13 cellular contexts compared by ENCODE assay signal in the genomic region with DNA sequence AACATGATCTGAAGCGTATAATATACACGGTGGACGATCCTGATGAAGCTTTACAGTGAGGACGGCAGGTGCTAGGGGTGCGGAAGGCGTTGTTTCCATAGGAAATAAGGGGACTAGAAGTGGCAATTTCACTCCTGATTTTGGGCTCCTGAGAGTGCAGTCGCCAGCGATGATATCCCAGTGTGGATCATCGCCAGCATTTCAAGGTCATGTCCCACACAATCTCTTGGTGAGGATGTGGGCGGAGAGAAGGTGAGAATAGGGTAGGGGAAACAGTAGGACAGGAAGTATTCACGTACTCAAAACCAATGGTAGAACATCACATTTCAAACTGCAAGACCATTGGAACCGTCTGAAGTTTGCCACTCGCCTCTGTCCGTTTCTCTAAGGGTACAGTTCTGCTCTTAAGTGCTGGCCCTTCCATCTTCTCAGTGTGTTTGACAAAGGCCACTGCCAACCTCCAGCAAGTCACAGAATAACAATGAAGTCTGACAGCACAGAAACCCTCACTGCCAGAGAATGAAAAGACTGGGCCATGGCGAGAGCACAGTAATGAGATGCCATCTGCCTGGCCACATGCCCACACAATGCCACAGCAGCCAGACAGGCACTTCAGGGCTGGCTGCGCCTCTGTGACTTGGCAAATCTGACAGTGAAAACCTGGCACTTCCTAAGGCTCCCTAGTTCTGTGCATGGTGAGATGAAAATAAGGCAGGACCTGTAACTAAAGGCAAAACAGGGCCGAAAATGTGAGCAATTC. TPM values are rescaled to one million over a fixed set of nuclear protein-coding genes. Genes with fewer than 3 reads are reported as not detected.
A peak's percentile ranks its signal among the peaks of the same experiment; 100 is the strongest.
DNase-seq lines count a peak whose midpoint lies in the region; ATAC-seq, FAIRE-seq and TF ChIP-seq lines count a peak whose summit lies in the region.
"Had no signal": no experiment of that assay in that cellular context is flagged by ENCODE, and none has a peak within 500 bp of the region (broad histone marks: within the 10 kb centered on the region; RNA-seq: fewer than 3 reads in every experiment).

No MANE protein-coding gene starts in this region.

- H3K36me3 ChIP-seq in GM12878 (ENCODE audit: control insufficient read depth in 2 of 2, insufficient read depth in 2 of 2, low read length in 1 of 2): peaks cover 18 to 33% of the 10 kb centered on the region in 2 experiments
- peaks cover 20 to 52% of the 10 kb centered on the region in 2 experiments for H3K36me3 ChIP-seq in HepG2 (replicated peaks in 1 of 2; ENCODE audit: control insufficient read depth in 1 of 2, insufficient read depth in 2 of 2, low read length in 2 of 2)

- no peak overlapping the region for H3K4me3 Mint-ChIP-seq in natural killer cell
- H3K4me3 Mint-ChIP-seq in natural killer cell treated with Interleukin-12 subunit alpha and Interleukin-12 subunit beta and Interleukin-15 and Interleukin-18, amount 100 ng/mL, for 72 hours: no peak overlapping the region
- H3K4me3 Mint-ChIP-seq: T-helper 2 cell treated with Interferon-gamma antibody and Interleukin-4, amounts not matched to agents 5 μg/mL and 100 μg/mL, for 36 hours had no signal

- ATAC-seq in natural killer cell (no peak), GM12878 (no peak), HepG2 (no peak), GM18907 (IDR thresholded peaks at IDR 0.05; ENCODE audit: unreplicated experiment) (no peak), GM21717 (IDR thresholded peaks at IDR 0.05; ENCODE audit: unreplicated experiment) (no peak)
- no peak for ATAC-seq in natural killer cell treated with Interleukin-12 subunit alpha and Interleukin-12 subunit beta and Interleukin-15 and Interleukin-18, amount 100 ng/mL, for 72 hours

- H3K27me3 Mint-ChIP-seq in natural killer cell (ENCODE audit: low read depth in 2 of 2): no peaks in the 10 kb centered on the region
- no peaks in the 10 kb centered on the region for H3K27me3 Mint-ChIP-seq in natural killer cell treated with Interleukin-12 subunit alpha and Interleukin-12 subunit beta and Interleukin-15 and Interleukin-18, amount 100 ng/mL, for 72 hours

- H3K27me3 ChIP-seq in GM12878 (replicated peaks in 1 of 2; ENCODE audit: control insufficient read depth in 2 of 2, insufficient read depth in 2 of 2, low read length in 1 of 2) (no peaks in the 10 kb centered on the region), HepG2 (ENCODE audit: control insufficient read depth in 1 of 2, insufficient read depth in 2 of 2, low read length in 2 of 2) (no peaks in the 10 kb centered on the region)

- no peak for TF ChIP-seq CTCF in natural killer cell (IDR thresholded peaks at IDR 0.05)
- TF ChIP-seq CTCF in GM12878 (IDR thresholded peaks at IDR 0.05 in 2 of 3, conservative IDR thresholded peaks at IDR 0.05 in 1 of 3; ENCODE audit: control insufficient read depth in 2 of 3, extremely low read depth in 1 of 3, insufficient read depth in 1 of 3, low read depth in 3 of 3, low read length in 3 of 3): no peak
- no peak for TF ChIP-seq CTCF in HepG2 (CRISPR knock-in tag; IDR thresholded peaks at IDR 0.05)

- H3K4me2 ChIP-seq in GM12878 (ENCODE audit: control insufficient read depth, insufficient read depth) (no peak overlapping the region), HepG2 (ENCODE audit: low read depth, low read length) (no peak overlapping the region)

- TF ChIP-seq EP300 in GM12878 (IDR thresholded peaks at IDR 0.05; ENCODE audit: borderline replicate concordance in 1 of 2, control insufficient read depth in 1 of 2, low read depth in 2 of 2, low read length in 2 of 2): no peak
- no peak for TF ChIP-seq EP300 in HepG2 (IDR thresholded peaks at IDR 0.05; ENCODE audit: low read depth in 2 of 2, low read length in 2 of 2)
- no peak for TF ChIP-seq EP300 in HepG2 (CRISPR knock-in tag; IDR thresholded peaks at IDR 0.05; ENCODE audit: borderline replicate concordance)

- POLR2A ChIA-PET in GM12878 (lab: Charles Lee): no interaction called here
- POLR2A ChIA-PET in HepG2 (lab: Yijun Ruan, JAX): no interaction called here

- TF ChIP-seq POLR2A in GM12878 (IDR thresholded peaks at IDR 0.05; ENCODE audit: low read depth, low read length) (0 out of 2 replicates have a peak, but pooled peaks have one; percentile 16), HepG2 (IDR thresholded peaks at IDR 0.05; ENCODE audit: insufficient read depth in 1 of 2, low read depth in 2 of 2, low read length in 2 of 2) (no peak)

- TF ChIP-seq RAD21 in GM12878 (IDR thresholded peaks at IDR 0.05; ENCODE audit: insufficient read depth, low read depth, low read length) (no peak), HepG2 (CRISPR knock-in tag; IDR thresholded peaks at IDR 0.05) (no peak)

- peaks cover 34% of the 10 kb centered on the region for H3K36me3 Mint-ChIP-seq in natural killer cell
- H3K36me3 Mint-ChIP-seq in natural killer cell treated with Interleukin-12 subunit alpha and Interleukin-12 subunit beta and Interleukin-15 and Interleukin-18, amount 100 ng/mL, for 72 hours: peaks cover 24% of the 10 kb centered on the region

- RAD21 ChIA-PET in GM12878 (lab: Charles Lee; ENCODE audit: unreplicated experiment): no interaction called here

- 94% methylated on average over 17 of the region's 17 CpGs for WGBS in GM12878 (ENCODE audit: insufficient coverage, insufficient replicate concordance, low lambda C conversion rate, missing lambda C conversion rate)
- WGBS in HepG2 (ENCODE audit: low lambda C conversion rate): 95% methylated on average over 17 of the region's 17 CpGs

- intact Hi-C loops in natural killer cell (cut with micrococcal nuclease) (no loop called here), GM12878 (cut with micrococcal nuclease; ENCODE audit: unreplicated experiment) (no loop called here), HepG2 (cut with micrococcal nuclease; ENCODE audit: unreplicated experiment) (no loop called here)

- no peak overlapping the region for H3K27ac ChIP-seq in GM12878 (ENCODE audit: control insufficient read depth, insufficient read depth)
- H3K27ac ChIP-seq in HepG2 (ENCODE audit: extremely low read length, insufficient read depth, low read length): no peak overlapping the region

- SMC1A ChIA-PET in GM12878 (lab: Charles Lee; ENCODE audit: uncharacterized antibody, unreplicated experiment): no interaction called here

- FAIRE-seq in GM12878 (lab: Jason Lieb, UNC) (no peak), HepG2 (lab: Jason Lieb, UNC) (no peak)
- FAIRE-seq: endometrium had no signal

- DNase-seq in natural killer cell: no peak
- DNase-seq in natural killer cell treated with Interleukin-12 subunit alpha and Interleukin-12 subunit beta and Interleukin-15 and Interleukin-18, amount 100 ng/mL, for 72 hours (ENCODE audit: low spot score): no peak
- no peak for DNase-seq in GM12878 (ENCODE audit: low read depth, low spot score)
- DNase-seq in HepG2 (ENCODE audit: low spot score): no peak
- DNase-seq in T-helper 1 cell: no peak
- DNase-seq in UCSD-AML1 (lab: John Stamatoyannopoulos, UW; ENCODE audit: unreplicated experiment): no peak
- DNase-seq: MV-4-11 had no signal

- BruUV-seq in GM12878 (replicated peaks; lab: Mats Ljungman, UMichigan) (no TSS peak), HepG2 (replicated peaks; lab: Mats Ljungman, UMichigan) (TSS peak; percentile 21)

- H3K9me3 Mint-ChIP-seq in natural killer cell: no peaks in the 10 kb centered on the region
- no peaks in the 10 kb centered on the region for H3K9me3 Mint-ChIP-seq in natural killer cell treated with Interleukin-12 subunit alpha and Interleukin-12 subunit beta and Interleukin-15 and Interleukin-18, amount 100 ng/mL, for 72 hours
- H3K9me3 Mint-ChIP-seq: T-helper 2 cell treated with Interferon-gamma antibody and Interleukin-4, amounts not matched to agents 5 μg/mL and 100 μg/mL, for 36 hours had no signal

- H3K9ac ChIP-seq in GM12878 (ENCODE audit: control insufficient read depth, insufficient read depth, low read length): no peak overlapping the region
- no peak overlapping the region for H3K9ac ChIP-seq in HepG2 (ENCODE audit: insufficient read depth, low read depth, low read length)

- H2AFZ ChIP-seq in GM12878 (ENCODE audit: control insufficient read depth, low read depth, low read length) (no peak overlapping the region), HepG2 (ENCODE audit: low read length) (no peak overlapping the region)

- H4K20me1 ChIP-seq in GM12878 (ENCODE audit: control insufficient read depth, insufficient read depth) (no peaks in the 10 kb centered on the region), HepG2 (ENCODE audit: insufficient read depth, low read length) (no peaks in the 10 kb centered on the region)

- no peak overlapping the region for H3K4me3 ChIP-seq in GM12878
- no peak overlapping the region for H3K4me3 ChIP-seq in HepG2 (replicated peaks in 1 of 3; ENCODE audit: insufficient read depth in 1 of 3, low read depth in 2 of 3, low read length in 3 of 3)

- no peaks in the 10 kb centered on the region for H3K9me3 ChIP-seq in GM12878 (replicated peaks; ENCODE audit: control insufficient read depth, insufficient read depth, low read length)
- no peaks in the 10 kb centered on the region for H3K9me3 ChIP-seq in HepG2 (ENCODE audit: low read length)

- H3K79me2 ChIP-seq in GM12878 (ENCODE audit: control insufficient read depth, insufficient read depth, low read length) (no peaks in the 10 kb centered on the region), HepG2 (ENCODE audit: insufficient read depth, low read length) (no peaks in the 10 kb centered on the region)

- peak overlapping the region; percentile 23 to 59 for H3K27ac Mint-ChIP-seq in natural killer cell
- peak overlapping the region in 1 of 2 donors; percentile 38 for H3K27ac Mint-ChIP-seq in natural killer cell treated with Interleukin-12 subunit alpha and Interleukin-12 subunit beta and Interleukin-15 and Interleukin-18, amount 100 ng/mL, for 72 hours
- H3K27ac Mint-ChIP-seq: T-helper 2 cell treated with Interferon-gamma antibody and Interleukin-4, amounts not matched to agents 5 μg/mL and 100 μg/mL, for 36 hours had no signal

- in situ Hi-C loops in GM12878 (cut with MboI) (no loop called here), HepG2 (cut with HindIII; ENCODE audit: extremely low pct_ligation_motif_present, low pct_unique_long_range_greater_than_20kb) (no loop called here)

- CTCF ChIA-PET in GM12878 (lab: Yijun Ruan, JAX) (interaction anchor here (1.5 kb wide), 1 partner anchor 122 kb away, joined by 3 read pairs; no protein-coding TSS in a partner anchor), HepG2 (lab: Yijun Ruan, JAX; ENCODE audit: low intra/inter-chr PET ratio, low total read pairs) (no interaction called here)

- peaks cover 11 to 16% of the 10 kb centered on the region in 2 donors for H3K4me1 Mint-ChIP-seq in natural killer cell
- H3K4me1 Mint-ChIP-seq in natural killer cell treated with Interleukin-12 subunit alpha and Interleukin-12 subunit beta and Interleukin-15 and Interleukin-18, amount 100 ng/mL, for 72 hours (ENCODE audit: low read depth in 2 of 2): peaks cover 10 to 16% of the 10 kb centered on the region in 2 donors

- H3K4me1 ChIP-seq in GM12878 (ENCODE audit: control insufficient read depth, insufficient read depth, low read length) (no peaks in the 10 kb centered on the region), HepG2 (ENCODE audit: insufficient read depth, low read length) (peaks cover 14% of the 10 kb centered on the region)

RNA-seq across cellular contexts. Expression of a gene that starts 27.9 kb away (rescaled TPM):
- total RNA-seq in natural killer cell (not detected), GM12878 (2014; rRNA removed) (not detected in 2 replicates), GM12878 (2014; rRNA removed; fragmentation: Illumina TruSeq; extraction: Trizol) (not detected in 2 replicates), GM12878 (2021) (0.15 and 0.21 TPM in 2 replicates), HepG2 (2016; rRNA removed; fragmentation: Illumina TruSeq; extraction: Trizol) (31.2 and 80.5 TPM in 2 replicates)
- not detected for total RNA-seq in natural killer cell treated with Interleukin-12 subunit alpha and Interleukin-12 subunit beta and Interleukin-15 and Interleukin-18, amount 100 ng/mL, for 72 hours
- total RNA-seq in GM12878 (2013; cell fraction: nucleolus; rRNA removed): not detected in 2 replicates
- not detected for polyA plus RNA-seq in GM12878 (2011; ENCODE audit: low read depth)
- polyA plus RNA-seq in GM12878 (2011; rRNA removed) (not detected in 2 replicates), GM12878 (2014; fragmentation: Illumina TruSeq; extraction: Trizol) (not detected in 2 replicates), GM12878 (2014; fragmentation: Nextera tagmentation; extraction: Ambion mirVana) (not detected), GM12878 (2014; rRNA removed) (not detected in 2 replicates), GM12878 (2016; fragmentation: Nextera tagmentation; extraction: Ambion mirVana) (under 1 TPM in 1 of 2 experiments, not detected in 1; 0.03 TPM), HepG2 (2011; rRNA removed) (33.3 and 80.9 TPM in 2 replicates)
- polyA plus RNA-seq in GM12878 (2011; cell fraction: cytosol; rRNA removed): not detected in 2 replicates
- 0.04 and 0.07 TPM in 2 replicates for polyA plus RNA-seq in GM12878 (2011; cell fraction: nucleus; rRNA removed)
- polyA plus RNA-seq in GM12878 (2012): not detected in 2 replicates
- polyA minus RNA-seq in GM12878 (2011; rRNA and poly(A)+ RNA removed): not detected in 2 replicates
- 2.1 and 2.6 TPM in 2 replicates for polyA minus RNA-seq in GM12878 (2011; cell fraction: cytosol; rRNA and poly(A)+ RNA removed)
- polyA minus RNA-seq in GM12878 (2011; cell fraction: nucleus; rRNA and poly(A)+ RNA removed): 0.12 and 0.57 TPM in 2 replicates
- 3.3 and 3.9 TPM in 2 replicates for total RNA-seq in HepG2 (2016; cell fraction: cytosol; rRNA removed; fragmentation: Illumina TruSeq; extraction: Trizol; ENCODE audit: low read depth)
- 27.3 and 85.1 TPM in 2 replicates for total RNA-seq in HepG2 (2016; cell fraction: insoluble cytoplasmic fraction; rRNA removed; fragmentation: Illumina TruSeq; extraction: Trizol)
- total RNA-seq in HepG2 (2016; cell fraction: membrane; rRNA removed; fragmentation: Illumina TruSeq; extraction: Trizol): 12.6 and 13.1 TPM in 2 replicates
- total RNA-seq in HepG2 (2016; cell fraction: nucleus; rRNA removed; fragmentation: Illumina TruSeq; extraction: Trizol): 73.8 and 95.4 TPM in 2 replicates
- 36.4 and 38.7 TPM in 2 replicates for polyA plus RNA-seq in HepG2 (2011; cell fraction: cytosol; rRNA removed)
- polyA plus RNA-seq in HepG2 (2011; cell fraction: nucleus; rRNA removed): 62.0 and 98.2 TPM in 2 replicates
- polyA plus RNA-seq in HepG2 (2012): 77.5 and 98.1 TPM in 2 replicates
- 3.3 and 3.7 TPM in 2 replicates for polyA plus RNA-seq in HepG2 (2016; cell fraction: cytosol; fragmentation: Illumina TruSeq; extraction: Trizol; ENCODE audit: low read depth)
- 24.9 and 30.2 TPM in 2 replicates for polyA plus RNA-seq in HepG2 (2016; cell fraction: insoluble cytoplasmic fraction; fragmentation: Illumina TruSeq; extraction: Trizol; ENCODE audit: low read depth)
- polyA plus RNA-seq in HepG2 (2016; cell fraction: membrane; fragmentation: Illumina TruSeq; extraction: Trizol; ENCODE audit: low read depth): 6.3 and 7.0 TPM in 2 replicates
- 132 and 143 TPM in 2 replicates for polyA plus RNA-seq in HepG2 (2016; cell fraction: nucleus; fragmentation: Illumina TruSeq; extraction: Trizol; ENCODE audit: insufficient read depth, low read depth)
- 63.1 and 66.1 TPM in 2 replicates for polyA minus RNA-seq in HepG2 (2011; rRNA and poly(A)+ RNA removed; ENCODE audit: low replicate concordance)
- 26.8 and 38.6 TPM in 2 replicates for polyA minus RNA-seq in HepG2 (2011; cell fraction: cytosol; rRNA and poly(A)+ RNA removed)
- 15.3 and 25.5 TPM in 2 replicates for polyA minus RNA-seq in HepG2 (2011; cell fraction: nucleus; rRNA and poly(A)+ RNA removed)
- total RNA-seq: mononuclear cell, OCI-LY7 had no signal
